ENCODE assay signal across 9 cellular contexts in the genomic region with DNA sequence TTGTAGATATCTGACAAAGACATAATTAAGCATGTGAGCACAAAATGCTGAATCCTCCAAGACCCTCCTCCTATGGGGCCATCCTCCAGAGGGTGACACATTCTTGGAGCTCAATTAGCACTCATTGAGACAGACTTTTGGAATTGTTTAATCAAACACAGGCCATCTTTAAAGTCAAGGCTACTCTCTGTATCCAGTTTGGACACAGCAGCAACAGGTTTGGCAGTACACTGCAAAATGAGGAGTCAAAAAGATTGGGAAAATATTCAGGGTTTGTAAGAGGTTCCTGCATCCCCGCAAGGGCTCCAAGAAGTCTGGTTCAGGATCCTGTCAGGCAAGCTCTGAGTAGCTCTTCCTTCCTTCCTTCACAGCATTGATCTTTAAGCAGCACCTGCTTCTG. TPM values are rescaled to one million over a fixed set of nuclear protein-coding genes. Genes with fewer than 3 reads are reported as not detected.
A peak's percentile ranks its signal among the peaks of the same experiment; 100 is the strongest.
DNase-seq lines count a peak whose midpoint lies in the region; ATAC-seq and TF ChIP-seq lines count a peak whose summit lies in the region.
"Had no signal": no experiment of that assay in that cellular context is flagged by ENCODE, and none has a peak within 500 bp of the region (broad histone marks: within the 10 kb centered on the region; RNA-seq: fewer than 3 reads in every experiment).

No MANE protein-coding gene starts in this region.

- H3K9ac ChIP-seq in stomach smooth muscle (ENCODE audit: low read length in 2 of 2), result peak overlapping the region in 1 of 2 donors; percentile 96

- H3K4me3 ChIP-seq in stomach smooth muscle (ENCODE audit: low read length in 2 of 2) (peak overlapping the region; percentile 87 to 96), right cardiac atrium (ENCODE audit: low read length) (no peak overlapping the region)

- peaks cover 18% of the 10 kb centered on the region for H3K36me3 Mint-ChIP-seq in activated CD8-positive, alpha-beta memory T cell treated with anti-CD3 and anti-CD28 coated beads, Interleukin-2, amount 10 ng/mL, durations not matched to agents 7 days and 5 days
- H3K36me3 Mint-ChIP-seq in activated CD8-positive, alpha-beta T cell treated with anti-CD3 and anti-CD28 coated beads for 36 hours (ENCODE audit: low read depth), result peaks cover 12% of the 10 kb centered on the region
- H3K36me3 Mint-ChIP-seq in immature natural killer cell, result peaks cover 8 to 10% (median 9%) of the 10 kb centered on the region in 3 donors

- H3K4me1 Mint-ChIP-seq in activated CD8-positive, alpha-beta memory T cell treated with anti-CD3 and anti-CD28 coated beads, Interleukin-2, amount 10 ng/mL, durations not matched to agents 7 days and 5 days, result peaks cover 43% of the 10 kb centered on the region
- peaks cover 50% of the 10 kb centered on the region for H3K4me1 Mint-ChIP-seq in activated CD8-positive, alpha-beta T cell treated with anti-CD3 and anti-CD28 coated beads for 36 hours (ENCODE audit: low read depth)
- H3K4me1 Mint-ChIP-seq in immature natural killer cell, result peaks cover 46 to 74% of the 10 kb centered on the region in 2 donors

- H3K9me3 ChIP-seq in stomach smooth muscle (ENCODE audit: control insufficient read depth in 2 of 2, low read length in 2 of 2) (no peaks in the 10 kb centered on the region), right cardiac atrium (ENCODE audit: control insufficient read depth, low read length) (no peaks in the 10 kb centered on the region)

- H3K4me1 ChIP-seq in stomach smooth muscle (ENCODE audit: control insufficient read depth, insufficient read depth, low read length) (peaks cover 22% of the 10 kb centered on the region), right cardiac atrium (ENCODE audit: control insufficient read depth, insufficient read depth, low read length) (peaks cover 5% of the 10 kb centered on the region)

- DNase-seq in activated CD8-positive, alpha-beta memory T cell treated with anti-CD3 and anti-CD28 coated beads, Interleukin-2, amount 10 ng/mL, durations not matched to agents 7 days and 5 days, result no peak
- no peak for DNase-seq in activated CD8-positive, alpha-beta memory T cell treated with anti-CD3 and anti-CD28 coated beads for 24 hours
- no peak for DNase-seq in activated CD8-positive, alpha-beta T cell treated with anti-CD3 and anti-CD28 coated beads for 36 hours
- DNase-seq in immature natural killer cell, result no peak
- DNase-seq in activated effector memory CD4-positive, alpha-beta T cell treated with Interleukin-2 at 50 U/mL for 16 hours, result no peak
- no peak for DNase-seq in right cardiac atrium
- DNase-seq: KBM-7 had no signal

- CTCF ChIA-PET in activated CD8-positive, alpha-beta memory T cell treated with anti-CD3 and anti-CD28 coated beads, Interleukin-2, amount 10 ng/mL, durations not matched to agents 7 days and 5 days (lab: Charles Lee), result interaction anchor here (2.5 kb wide), 1 partner anchor 9 kb away, joined by 9 read pairs; no protein-coding TSS in a partner anchor
- CTCF ChIA-PET in activated CD8-positive, alpha-beta T cell treated with anti-CD3 and anti-CD28 coated beads for 36 hours (lab: Charles Lee), result no interaction called here

- no peaks in the 10 kb centered on the region for H3K27me3 Mint-ChIP-seq in activated CD8-positive, alpha-beta memory T cell treated with anti-CD3 and anti-CD28 coated beads, Interleukin-2, amount 10 ng/mL, durations not matched to agents 7 days and 5 days
- no peaks in the 10 kb centered on the region for H3K27me3 Mint-ChIP-seq in activated CD8-positive, alpha-beta T cell treated with anti-CD3 and anti-CD28 coated beads for 36 hours
- H3K27me3 Mint-ChIP-seq in immature natural killer cell (ENCODE audit: low read depth in 3 of 3), result peaks cover 4 to 13% (median 8%) of the 10 kb centered on the region in 3 donors

- H3K27ac Mint-ChIP-seq in activated CD8-positive, alpha-beta memory T cell treated with anti-CD3 and anti-CD28 coated beads, Interleukin-2, amount 10 ng/mL, durations not matched to agents 7 days and 5 days, result peak overlapping the region; percentile 94
- peak overlapping the region; percentile 95 for H3K27ac Mint-ChIP-seq in activated CD8-positive, alpha-beta T cell treated with anti-CD3 and anti-CD28 coated beads for 36 hours
- H3K27ac Mint-ChIP-seq in immature natural killer cell, result peak overlapping the region; percentile 90 to 100 (median 98)

- H3K27ac ChIP-seq in stomach smooth muscle (ENCODE audit: low read length) (peak overlapping the region; percentile 94), right cardiac atrium (ENCODE audit: low read length) (no peak overlapping the region)

- TF ChIP-seq CTCF in activated CD8-positive, alpha-beta T cell treated with anti-CD3 and anti-CD28 coated beads for 36 hours (IDR thresholded peaks at IDR 0.05), result no peak

- H3K36me3 ChIP-seq in stomach smooth muscle (ENCODE audit: control insufficient read depth in 2 of 2, insufficient read depth in 2 of 2, low read length in 2 of 2), result peaks cover 2 to 3% of the 10 kb centered on the region in 2 donors

- no peak for ATAC-seq in activated CD8-positive, alpha-beta memory T cell treated with anti-CD3 and anti-CD28 coated beads, Interleukin-2, amount 10 ng/mL, durations not matched to agents 7 days and 5 days
- no peak for ATAC-seq in activated CD8-positive, alpha-beta T cell treated with anti-CD3 and anti-CD28 coated beads for 36 hours
- ATAC-seq in GM21381 (IDR thresholded peaks at IDR 0.05; ENCODE audit: unreplicated experiment) (no peak), right cardiac atrium (no peak)

- WGBS in right cardiac atrium, result 75% methylated on average over 1 of the region's 1 CpG

- no peaks in the 10 kb centered on the region for H3K27me3 ChIP-seq in stomach smooth muscle (ENCODE audit: control insufficient read depth in 1 of 2, insufficient read depth in 2 of 2, low read length in 2 of 2)
- no peaks in the 10 kb centered on the region for H3K27me3 ChIP-seq in right cardiac atrium (ENCODE audit: control insufficient read depth, insufficient read depth)

- intact Hi-C loops in activated CD8-positive, alpha-beta T cell treated with anti-CD3 and anti-CD28 coated beads for 36 hours (cut with micrococcal nuclease), result loop anchor here (10.0 kb wide), 1 partner anchor 315 kb away; the partner anchor contains the start of gene NETO2
- intact Hi-C loops in right cardiac atrium (cut with DNase I), result loop anchor here in 1 of 4 donors (5.0 kb wide), 1 partner anchor 38 kb away; no protein-coding TSS in a partner anchor

- H3K9me3 Mint-ChIP-seq in activated CD8-positive, alpha-beta memory T cell treated with anti-CD3 and anti-CD28 coated beads, Interleukin-2, amount 10 ng/mL, durations not matched to agents 7 days and 5 days (ENCODE audit: low read depth), result no peaks in the 10 kb centered on the region
- no peaks in the 10 kb centered on the region for H3K9me3 Mint-ChIP-seq in activated CD8-positive, alpha-beta T cell treated with anti-CD3 and anti-CD28 coated beads for 36 hours
- H3K9me3 Mint-ChIP-seq in immature natural killer cell, result no peaks in the 10 kb centered on the region

- POLR2A ChIA-PET in activated CD8-positive, alpha-beta T cell treated with anti-CD3 and anti-CD28 coated beads for 36 hours (lab: Charles Lee), result interaction anchor here (1.0 kb wide), 1 partner anchor 59 kb away, joined by 3 read pairs; no protein-coding TSS in a partner anchor

- H3K4me3 Mint-ChIP-seq in activated CD8-positive, alpha-beta memory T cell treated with anti-CD3 and anti-CD28 coated beads, Interleukin-2, amount 10 ng/mL, durations not matched to agents 7 days and 5 days, result peak overlapping the region; percentile 99
- peak overlapping the region; percentile 95 for H3K4me3 Mint-ChIP-seq in activated CD8-positive, alpha-beta T cell treated with anti-CD3 and anti-CD28 coated beads for 36 hours
- peak overlapping the region; percentile 96 to 100 (median 99) for H3K4me3 Mint-ChIP-seq in immature natural killer cell

RNA-seq across cellular contexts. Expression of gene ITFG1, which starts 1.3 kb away (rescaled TPM):
- total RNA-seq in activated CD8-positive, alpha-beta memory T cell treated with anti-CD3 and anti-CD28 coated beads, Interleukin-2, amount 10 ng/mL, durations not matched to agents 7 days and 5 days, result 10 to 100 TPM; 22.1 to 25.4 TPM
- total RNA-seq in activated CD8-positive, alpha-beta T cell treated with anti-CD3 and anti-CD28 coated beads for 36 hours, result 10 to 100 TPM; 16.5 to 16.7 TPM
- polyA plus RNA-seq in immature natural killer cell, result 10 to 100 TPM; 23.3 to 52.6 (median 38.2) TPM
- 10 to 100 TPM; 61.6 to 72.6 (median 64.5) TPM for total RNA-seq in right cardiac atrium
- polyA plus RNA-seq in right cardiac atrium, result 51.7 TPM

RNA-seq across cellular contexts. Expression of gene PHKB, which starts 1.5 kb away (rescaled TPM):
- 10 to 100 TPM; 33.7 to 35.7 TPM for total RNA-seq in activated CD8-positive, alpha-beta memory T cell treated with anti-CD3 and anti-CD28 coated beads, Interleukin-2, amount 10 ng/mL, durations not matched to agents 7 days and 5 days
- total RNA-seq in activated CD8-positive, alpha-beta T cell treated with anti-CD3 and anti-CD28 coated beads for 36 hours, result 10 to 100 TPM; 20.2 to 23.1 TPM
- polyA plus RNA-seq in immature natural killer cell (10 to 100 TPM; 27.8 to 42.7 (median 30.6) TPM), right cardiac atrium (20.2 TPM)
- total RNA-seq in right cardiac atrium, result 10 to 100 TPM; 62.2 to 68.0 (median 63.5) TPM
